Comparison of ENCODE assay signal across 8 cellular contexts in genomic region chr16:31201511-31202401, GRCh38. TPM values are rescaled to one million over a fixed set of nuclear protein-coding genes. Genes with fewer than 3 reads are reported as not detected.
DNase-seq lines count a peak whose midpoint lies in the region; ATAC-seq and TF ChIP-seq lines count a peak whose summit lies in the region.

No MANE protein-coding gene starts in this region.

- H3K9me3 ChIP-seq in CD4-positive, alpha-beta memory T cell (ENCODE audit: control insufficient read depth in 1 of 2, low read length in 2 of 2): no peaks in the 10 kb centered on the region
- H3K9me3 ChIP-seq in Karpas-422 (ENCODE audit: low read length): no peaks in the 10 kb centered on the region
- H3K9me3 ChIP-seq in osteoblast (ENCODE audit: low read depth, low read length): no peaks in the 10 kb centered on the region

- H3K4me3 ChIP-seq in CD4-positive, alpha-beta memory T cell (ENCODE audit: low read length in 2 of 2): peak overlapping the region; percentile 57 to 94
- H3K4me3 ChIP-seq in Karpas-422 (ENCODE audit: low read length) (peak overlapping the region; percentile 72), osteoblast (ENCODE audit: insufficient read depth, low read length) (peak overlapping the region; percentile 80)

- peaks cover 15% of the 10 kb centered on the region; the same call in 1 of the 2 replicates for H4K20me1 ChIP-seq in Karpas-422 (ENCODE audit: insufficient read depth, low read depth, low read length)
- H4K20me1 ChIP-seq in osteoblast (ENCODE audit: insufficient read depth, low read length): peaks cover 9% of the 10 kb centered on the region

- H3K36me3 Mint-ChIP-seq in CD4-positive, alpha-beta memory T cell: peaks cover 0 to 34% of the 10 kb centered on the region in 2 donors
- H3K36me3 Mint-ChIP-seq in activated T-cell treated with anti-CD3 and anti-CD28 coated beads, Interleukin-2, amount 50 U/mL, for 4 hours (ENCODE audit: insufficient read depth): peaks cover 5% of the 10 kb centered on the region

- POLR2A ChIA-PET in CD4-positive, alpha-beta memory T cell (lab: Charles Lee; ENCODE audit: partially characterized antibody): interaction anchor here (0.5 to 6.0 kb wide), 21 partner anchors 8 to 675 kb away, joined by 3 to 119 read pairs (median 8); partner anchors contain the start of genes ARMC5, FUS, KAT8 and PYDC1

- CTCF ChIA-PET in CD4-positive, alpha-beta memory T cell (lab: Charles Lee; ENCODE audit: partially characterized antibody): interaction anchor here (0.9 to 3.3 kb wide), 10 partner anchors 8 to 241 kb away, joined by 3 to 11 read pairs (median 4); partner anchors contain the start of gene KAT8

- H3K27me3 Mint-ChIP-seq in CD4-positive, alpha-beta memory T cell: no peaks in the 10 kb centered on the region
- H3K27me3 Mint-ChIP-seq in activated T-cell treated with anti-CD3 and anti-CD28 coated beads, Interleukin-2, amount 50 U/mL, for 4 hours (ENCODE audit: low read depth): no peaks in the 10 kb centered on the region

- H3K9me2 ChIP-seq in Karpas-422 (replicated peaks; ENCODE audit: insufficient read depth, low read length): no peaks in the 10 kb centered on the region

- H2AFZ ChIP-seq in Karpas-422 (ENCODE audit: low read length): peak overlapping the region; percentile 93; the same call in 1 of the 2 replicates
- H2AFZ ChIP-seq in osteoblast (ENCODE audit: low read length): no peak overlapping the region

- H3K79me2 ChIP-seq in Karpas-422 (ENCODE audit: low read length) (no peaks in the 10 kb centered on the region), osteoblast (ENCODE audit: insufficient read depth, low read length) (no peaks in the 10 kb centered on the region)

- no peaks in the 10 kb centered on the region for H3K36me3 ChIP-seq in CD4-positive, alpha-beta memory T cell (ENCODE audit: insufficient read depth, low read length)
- H3K36me3 ChIP-seq in Karpas-422 (ENCODE audit: insufficient read depth, low read length) (no peaks in the 10 kb centered on the region), osteoblast (ENCODE audit: insufficient read depth, low read length) (peaks cover 20% of the 10 kb centered on the region)

- DNase-seq in CD4-positive, alpha-beta memory T cell: peak; percentile 52 to 61 (median 58)
- DNase-seq in Karpas-422 (peak; percentile 86), glomerular visceral epithelial cell (ENCODE audit: extremely low spot score) (peak; percentile 25), osteoblast (ENCODE audit: insufficient read length, low spot score, missing footprints) (peak; percentile 83)
- DNase-seq in activated T-cell treated with anti-CD3 and anti-CD28 coated beads, Interleukin-2, amount 50 U/mL, for 4 hours: no peak

- peaks cover 0 to 11% (median 0%) of the 10 kb centered on the region in 8 donors for H3K9me3 Mint-ChIP-seq in CD4-positive, alpha-beta memory T cell
- H3K9me3 Mint-ChIP-seq in activated T-cell treated with anti-CD3 and anti-CD28 coated beads, Interleukin-2, amount 50 U/mL, for 4 hours: no peaks in the 10 kb centered on the region

- H3K4me3 Mint-ChIP-seq in CD4-positive, alpha-beta memory T cell: peak overlapping the region; percentile 88 to 94 (median 90)
- peak overlapping the region; percentile 82 for H3K4me3 Mint-ChIP-seq in activated T-cell treated with anti-CD3 and anti-CD28 coated beads, Interleukin-2, amount 50 U/mL, for 4 hours

- H3K4me1 ChIP-seq in CD4-positive, alpha-beta memory T cell (ENCODE audit: insufficient read depth, low read length): peaks cover 49% of the 10 kb centered on the region
- H3K4me1 ChIP-seq in Karpas-422 (ENCODE audit: low read length) (peaks cover 28% of the 10 kb centered on the region), osteoblast (ENCODE audit: insufficient read depth, low read length) (peaks cover 11% of the 10 kb centered on the region)

- H3K4me2 ChIP-seq in Karpas-422 (ENCODE audit: low read depth, low read length, poor library complexity, severe bottlenecking): peak overlapping the region; percentile 88
- peak overlapping the region; percentile 79 for H3K4me2 ChIP-seq in osteoblast (ENCODE audit: insufficient read depth, low read length)

- intact Hi-C loops in CD4-positive, alpha-beta memory T cell (cut with micrococcal nuclease): loop anchor here (2.0 kb wide), 2 partner anchors 23 to 241 kb away; partner anchors contain the start of gene ZNF843

- H3K27ac Mint-ChIP-seq in CD4-positive, alpha-beta memory T cell: peak overlapping the region; percentile 75 to 92 (median 86)

- peak overlapping the region; percentile 91 for H3K9ac ChIP-seq in Karpas-422 (ENCODE audit: low read length)

- no peak for TF ChIP-seq CTCF in osteoblast (IDR thresholded peaks at IDR 0.05; ENCODE audit: extremely low read depth, low read depth, low read length)

- ATAC-seq in GM19463 (IDR thresholded peaks at IDR 0.05; ENCODE audit: unreplicated experiment) (peak; percentile 66), GM18858 (IDR thresholded peaks at IDR 0.05; ENCODE audit: unreplicated experiment) (no peak), HG03520 (IDR thresholded peaks at IDR 0.05; ENCODE audit: unreplicated experiment) (no peak)
- peak; percentile 38 to 42 for ATAC-seq in activated T-cell treated with anti-CD3 and anti-CD28 coated beads, Interleukin-2, amount 50 U/mL, for 4 hours

- no peaks in the 10 kb centered on the region for H3K27me3 ChIP-seq in CD4-positive, alpha-beta memory T cell (ENCODE audit: insufficient read depth, low read length)
- H3K27me3 ChIP-seq in Karpas-422 (ENCODE audit: low read length) (no peaks in the 10 kb centered on the region), osteoblast (ENCODE audit: insufficient read depth, low read length) (peaks cover 3% of the 10 kb centered on the region)

- peak overlapping the region; percentile 59 for H3K27ac ChIP-seq in CD4-positive, alpha-beta memory T cell (ENCODE audit: low read depth, low read length)
- H3K27ac ChIP-seq in Karpas-422 (ENCODE audit: low read length) (no peak overlapping the region), osteoblast (ENCODE audit: low read depth, low read length) (no peak overlapping the region)

- H3K4me1 Mint-ChIP-seq in CD4-positive, alpha-beta memory T cell: peaks cover 35 to 65% (median 46%) of the 10 kb centered on the region in 4 donors
- H3K4me1 Mint-ChIP-seq in activated T-cell treated with anti-CD3 and anti-CD28 coated beads, Interleukin-2, amount 50 U/mL, for 4 hours (ENCODE audit: low read depth): peaks cover 46% of the 10 kb centered on the region

RNA-seq across cellular contexts. Expression of gene PYCARD, which starts 0.8 kb away (rescaled TPM):
- 10 to 100 TPM; 25.9 to 26.6 TPM for total RNA-seq in CD4-positive, alpha-beta memory T cell
- 10 to 100 TPM; 52.4 to 60.6 TPM for polyA plus RNA-seq in CD4-positive, alpha-beta memory T cell
- total RNA-seq in Karpas-422 (2014; rRNA removed; shearing (Covaris generic); ENCODE audit: low replicate concordance): 78.0 and 206 TPM in 2 replicates
- 1 to 10 TPM; 1.3 to 2.7 (median 2.5) TPM for total RNA-seq in activated T-cell treated with anti-CD3 and anti-CD28 coated beads, Interleukin-2, amount 50 U/mL, for 4 hours
- 53.9 and 61.5 TPM in 2 replicates for total RNA-seq in osteoblast

RNA-seq across cellular contexts. Expression of gene TRIM72, which starts 12.2 kb away (rescaled TPM):
- not detected for total RNA-seq in CD4-positive, alpha-beta memory T cell
- polyA plus RNA-seq in CD4-positive, alpha-beta memory T cell: not detected
- total RNA-seq in Karpas-422 (2014; rRNA removed; shearing (Covaris generic); ENCODE audit: low replicate concordance): not detected in 2 replicates
- not detected for total RNA-seq in activated T-cell treated with anti-CD3 and anti-CD28 coated beads, Interleukin-2, amount 50 U/mL, for 4 hours
- total RNA-seq in osteoblast: not detected in 2 replicates

RNA-seq across cellular contexts. Expression of gene PYDC1, which starts 15.2 kb away (rescaled TPM):
- total RNA-seq in CD4-positive, alpha-beta memory T cell: not detected
- polyA plus RNA-seq in CD4-positive, alpha-beta memory T cell: not detected
- not detected in 2 replicates for total RNA-seq in Karpas-422 (2014; rRNA removed; shearing (Covaris generic); ENCODE audit: low replicate concordance)
- total RNA-seq in activated T-cell treated with anti-CD3 and anti-CD28 coated beads, Interleukin-2, amount 50 U/mL, for 4 hours: not detected
- not detected in 2 replicates for total RNA-seq in osteoblast

RNA-seq across cellular contexts. Expression of gene FUS, which starts 21.8 kb away (rescaled TPM):
- total RNA-seq in CD4-positive, alpha-beta memory T cell: 100 to 1,000 TPM; 500 to 536 TPM
- 100 to 1,000 TPM in 1 of 2 donors, 10 to 100 TPM in 1; 88.1 to 163 TPM for polyA plus RNA-seq in CD4-positive, alpha-beta memory T cell
- 51.4 and 61.7 TPM in 2 replicates for total RNA-seq in Karpas-422 (2014; rRNA removed; shearing (Covaris generic); ENCODE audit: low replicate concordance)
- total RNA-seq in activated T-cell treated with anti-CD3 and anti-CD28 coated beads, Interleukin-2, amount 50 U/mL, for 4 hours: 100 to 1,000 TPM; 783 to 850 (median 809) TPM
- total RNA-seq in osteoblast: 24.2 and 30.4 TPM in 2 replicates

RNA-seq across cellular contexts. Expression of gene PRSS36, which starts 51.9 kb away (rescaled TPM):
- under 1 TPM; 0.33 to 0.67 TPM for total RNA-seq in CD4-positive, alpha-beta memory T cell
- under 1 TPM; 0.47 to 0.94 TPM for polyA plus RNA-seq in CD4-positive, alpha-beta memory T cell
- total RNA-seq in Karpas-422 (2014; rRNA removed; shearing (Covaris generic); ENCODE audit: low replicate concordance): not detected in 2 replicates
- under 1 TPM in 2 of 3 donors, not detected in 1; 0.40 to 0.78 TPM for total RNA-seq in activated T-cell treated with anti-CD3 and anti-CD28 coated beads, Interleukin-2, amount 50 U/mL, for 4 hours
- total RNA-seq in osteoblast: 0.29 TPM in 1 of 2 replicates, not detected in the other

Comparison
In these comparisons a context has a peak if more than half of its experiments do, and no peak if none do; other contexts are left out.
1. ATAC-seq: peak in GM19463 (single experiment) and activated T-cell treated with anti-CD3 and anti-CD28 coated beads, Interleukin-2, amount 50 U/mL, for 4 hours (2 of 2); none in GM18858 (single experiment) and HG03520 (single experiment).
2. RNA of gene PYCARD, which starts 0.8 kb away (total RNA-seq): 78.0 to 206 TPM in Karpas-422, 53.9 to 61.5 TPM in osteoblast and 25.9 to 26.6 TPM in CD4-positive, alpha-beta memory T cell; 1.3 to 2.7 TPM in activated T-cell treated with anti-CD3 and anti-CD28 coated beads, Interleukin-2, amount 50 U/mL, for 4 hours; every median in the first group is over 4 times any median in the second.
3. Peak in every context shown above with its lines, with median percentiles within 50 percentile points of each other: H3K4me3 ChIP-seq.